In genomic region chr10:124105594-124105993, GRCh38 we compare ENCODE assay signal across 17 cellular contexts. TPM values are rescaled to one million over a fixed set of nuclear protein-coding genes. Genes with fewer than 3 reads are reported as not detected.
DNase-seq lines count a peak whose midpoint lies in the region; ATAC-seq and TF ChIP-seq lines count a peak whose summit lies in the region.
"Had no signal": no experiment of that assay in that cellular context is flagged by ENCODE, and none has a peak within 500 bp of the region (broad histone marks: within the 10 kb centered on the region; RNA-seq: fewer than 3 reads in every experiment).

No MANE protein-coding gene starts in this region.

- no peaks in the 10 kb centered on the region for H3K9me3 ChIP-seq in esophagus (ENCODE audit: control insufficient read depth in 2 of 2, insufficient read depth in 1 of 2, low read depth in 1 of 2, low read length in 1 of 2)
- no peaks in the 10 kb centered on the region for H3K9me3 ChIP-seq in neutrophil

- H3K4me1 Mint-ChIP-seq in GM23338 = peaks cover 8% of the 10 kb centered on the region

- no peaks in the 10 kb centered on the region for H3K36me3 Mint-ChIP-seq in GM23338 (ENCODE audit: low read depth)

- peaks cover 4% of the 10 kb centered on the region for H3K27me3 Mint-ChIP-seq in GM23338 (ENCODE audit: insufficient read depth, low read depth, poor library complexity)
- H3K27me3 Mint-ChIP-seq: stimulated activated naive CD8-positive, alpha-beta T cell treated with anti-CD3 and anti-CD28 coated beads, Interleukin-15, Interleukin-2, amounts not matched to agents 100 ng/mL and 50 ng/mL, for 24 hours had no signal

- no peak overlapping the region for H3K4me2 ChIP-seq in GM23338

- H3K4me3 ChIP-seq in esophagus (ENCODE audit: low read depth in 1 of 2, low read length in 2 of 2) (no peak overlapping the region), neutrophil (ENCODE audit: low read depth in 1 of 2, low read length in 1 of 2) (no peak overlapping the region), GM23338 (no peak overlapping the region)

- no peaks in the 10 kb centered on the region; the same call in 2 of the 3 replicates for H3K9me3 Mint-ChIP-seq in GM23338

- no peaks in the 10 kb centered on the region for H3K79me2 ChIP-seq in GM23338 (replicated peaks; ENCODE audit: insufficient read depth)

- no peak overlapping the region for H3K4me3 Mint-ChIP-seq in GM23338
- H3K4me3 Mint-ChIP-seq: activated CD8-positive, alpha-beta T cell treated with anti-CD3 and anti-CD28 coated beads, Interleukin-2, amount 10 ng/mL, durations not matched to agents 7 days and 5 days; activated naive CD4-positive, alpha-beta T cell treated with anti-CD3 and anti-CD28 coated beads for 36 hours; H9; stimulated activated naive CD8-positive, alpha-beta T cell treated with anti-CD3 and anti-CD28 coated beads, Interleukin-15, Interleukin-2, amounts not matched to agents 100 ng/mL and 50 ng/mL, for 24 hours had no signal

- no peaks in the 10 kb centered on the region for H4K20me1 ChIP-seq in GM23338 (replicated peaks; ENCODE audit: insufficient read depth)

- H2AFZ ChIP-seq in GM23338 = no peak overlapping the region

- no peaks in the 10 kb centered on the region for H3F3A ChIP-seq in GM23338 (replicated peaks; ENCODE audit: low read depth)

- H3K4me1 ChIP-seq in esophagus (ENCODE audit: control insufficient read depth in 2 of 2, insufficient read depth in 2 of 2, low read length in 1 of 2) (peaks cover 5 to 19% of the 10 kb centered on the region in 2 donors), neutrophil (ENCODE audit: control insufficient read depth in 1 of 2, insufficient read depth in 1 of 2, low read depth in 1 of 2, low read length in 1 of 2) (peaks cover 9 to 28% of the 10 kb centered on the region in 2 experiments), GM23338 (ENCODE audit: insufficient read depth) (no peaks in the 10 kb centered on the region)

- no peak for TF ChIP-seq CTCF in neutrophil (IDR thresholded peaks at IDR 0.05)
- no peak for TF ChIP-seq CTCF in GM23338 (conservative IDR thresholded peaks at IDR 0.05; ENCODE audit: low read depth in 2 of 2)

- ATAC-seq in Right ventricle myocardium superior (ENCODE audit: poor library complexity) = peak; percentile 74
- no peak for ATAC-seq in GM23338
- ATAC-seq: activated CD8-positive, alpha-beta T cell treated with anti-CD3 and anti-CD28 coated beads, Interleukin-2, amount 10 ng/mL, durations not matched to agents 7 days and 5 days had no signal

- H3K36me3 ChIP-seq in esophagus (ENCODE audit: control insufficient read depth in 2 of 2, insufficient read depth in 2 of 2, low read length in 1 of 2) (no peaks in the 10 kb centered on the region), neutrophil (no peaks in the 10 kb centered on the region), GM23338 (ENCODE audit: insufficient read depth) (no peaks in the 10 kb centered on the region)

- intact Hi-C loops in Right ventricle myocardium superior (cut with DNase I) = no loop called here
- intact Hi-C loops in cardiac septum (cut with DNase I) = loop anchor here (10.0 kb wide), 1 partner anchor 279 kb away; no protein-coding TSS in a partner anchor

- H3K27ac Mint-ChIP-seq in GM23338 = no peak overlapping the region; the same call in 1 of the 2 replicates
- H3K27ac Mint-ChIP-seq: activated CD8-positive, alpha-beta T cell treated with anti-CD3 and anti-CD28 coated beads, Interleukin-2, amount 10 ng/mL, durations not matched to agents 7 days and 5 days; activated naive CD4-positive, alpha-beta T cell treated with anti-CD3 and anti-CD28 coated beads for 36 hours; stimulated activated naive CD8-positive, alpha-beta T cell treated with anti-CD3 and anti-CD28 coated beads, Interleukin-15, Interleukin-2, amounts not matched to agents 100 ng/mL and 50 ng/mL, for 24 hours had no signal

- DNase-seq in Right ventricle myocardium superior (no peak), cardiac septum (ENCODE audit: low spot score) (no peak), GM23338 (ENCODE audit: low spot score) (no peak), DMS79 (lab: John Stamatoyannopoulos, UW) (no peak), SIG-M5 (lab: John Stamatoyannopoulos, UW) (no peak), NCI-H1105 treated with DMSO at 0.1 percent for 48 hours (lab: John Stamatoyannopoulos, UW) (no peak)
- DNase-seq: 8988T; activated CD8-positive, alpha-beta T cell treated with anti-CD3 and anti-CD28 coated beads, Interleukin-2, amount 10 ng/mL, durations not matched to agents 7 days and 5 days; activated naive CD4-positive, alpha-beta T cell treated with anti-CD3 and anti-CD28 coated beads for 36 hours; COR-L47; H9; NCI-H187; stimulated activated CD4-positive, alpha-beta T cell treated with anti-CD3 and anti-CD28 coated beads, Interleukin-1b, Interleukin-23, amount 100 ng/mL, for 48 hours; T1000 had no signal

- H3K27ac ChIP-seq in esophagus (ENCODE audit: low read depth in 2 of 2, low read length in 1 of 2) = peak overlapping the region; percentile 88 to 92
- H3K27ac ChIP-seq in neutrophil = peak overlapping the region; percentile 57
- H3K27ac ChIP-seq in GM23338 (ENCODE audit: low read depth) = no peak overlapping the region

- WGBS in esophagus, 2 donors = 30 to 41% methylated on average over 5 of the region's 5 CpGs

- 0 out of 2 replicates have a peak, but pooled peaks cover 8% of the 10 kb centered on the region for H3K9me2 ChIP-seq in GM23338 (ENCODE audit: insufficient read depth)

- H3K27me3 ChIP-seq in esophagus (ENCODE audit: control insufficient read depth in 1 of 2, insufficient read depth in 2 of 2, low read length in 2 of 2) = no peaks in the 10 kb centered on the region
- peaks cover 45% of the 10 kb centered on the region for H3K27me3 ChIP-seq in neutrophil
- no peaks in the 10 kb centered on the region for H3K27me3 ChIP-seq in GM23338 (ENCODE audit: insufficient read depth)

TF ChIP-seq in GM23338, 12 proteins besides CTCF, POLR2A, EP300 and RAD21 (continues in another document):
- TF ChIP-seq EZH2 (IDR thresholded peaks at IDR 0.05; ENCODE audit: low read depth, unreplicated experiment) = no peak
- no peak for TF ChIP-seq ZNF114 (CRISPR knock-in tag; IDR thresholded peaks at IDR 0.05)
- TF ChIP-seq EZH2phosphoT487 (IDR thresholded peaks at IDR 0.05; ENCODE audit: unreplicated experiment) = no peak
- TF ChIP-seq NANOG (IDR thresholded peaks at IDR 0.05; ENCODE audit: borderline replicate concordance) = no peak
- no peak for TF ChIP-seq POLR2AphosphoS5 (IDR thresholded peaks at IDR 0.05; ENCODE audit: low read depth)
- no peak for TF ChIP-seq CREB1 (CRISPR knock-in tag; IDR thresholded peaks at IDR 0.05; ENCODE audit: low read depth)
- no peak for TF ChIP-seq ETS1 (IDR thresholded peaks at IDR 0.05)
- TF ChIP-seq JUNB (IDR thresholded peaks at IDR 0.05; ENCODE audit: unreplicated experiment) = no peak

RNA-seq across cellular contexts. Expression of gene CHST15, which starts 12.2 kb away (rescaled TPM):
- total RNA-seq in Right ventricle myocardium superior (3.0 TPM), cardiac septum (5.4 TPM)
- polyA plus RNA-seq in esophagus (1 to 10 TPM; 1.4 to 3.7 TPM), GM23338 (2016; fragmentation: Nextera tagmentation; extraction: Ambion mirVana) (2.6 and 2.7 TPM in 2 replicates)
- total RNA-seq in GM23338 (2014; rRNA removed; shearing (Covaris generic)) = 10.9 and 11.2 TPM in 2 replicates
- total RNA-seq: activated CD8-positive, alpha-beta T cell treated with anti-CD3 and anti-CD28 coated beads, Interleukin-2, amount 10 ng/mL, durations not matched to agents 7 days and 5 days had no signal
